ENCODE assay signal across 16 cellular contexts in the genomic region with DNA sequence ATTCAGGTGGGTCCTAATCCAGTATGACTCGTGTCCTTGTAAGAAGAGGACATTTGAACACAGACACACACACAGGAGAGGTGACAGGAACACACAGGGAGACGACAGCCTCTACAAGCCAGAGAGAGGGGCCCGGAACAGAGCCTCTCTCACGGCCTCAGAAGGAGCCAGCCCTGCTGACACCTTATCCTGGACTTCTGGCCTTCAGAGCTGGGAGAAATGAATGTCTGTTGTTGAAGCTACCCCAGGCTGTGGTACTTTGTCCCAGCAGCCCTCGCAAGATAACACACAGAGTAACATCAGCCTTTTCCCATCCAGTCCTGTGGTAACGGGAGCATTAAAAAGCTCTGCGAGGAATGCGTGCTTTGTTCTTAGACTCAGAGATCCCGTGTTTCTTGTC.
DNase-seq lines count a peak whose midpoint lies in the region; TF ChIP-seq lines count a peak whose summit lies in the region.
"Had no signal": no experiment of that assay in that cellular context is flagged by ENCODE, and none has a peak within 500 bp of the region (broad histone marks: within the 10 kb centered on the region; RNA-seq: fewer than 3 reads in every experiment).

No MANE protein-coding gene starts in this region.

- POLR2A ChIA-PET in MCF 10A (lab: Yijun Ruan, JAX): no interaction called here

- no CpG with 5 or more reads among the region's 9 CpGs for WGBS in H9 (ENCODE audit: extremely low coverage, insufficient read length, low lambda C conversion rate)
- WGBS in ectodermal cell, 2 experiments: 85 to 88% methylated on average over 9 of the region's 9 CpGs
- 76 to 79% methylated on average over 9 of the region's 9 CpGs for WGBS in testis, 2 donors

- H3K9me3 ChIP-seq in breast epithelium (no peaks in the 10 kb centered on the region), H9 (ENCODE audit: control insufficient read depth, low read depth, low read length) (no peaks in the 10 kb centered on the region), ectodermal cell (ENCODE audit: control insufficient read depth, low read length) (no peaks in the 10 kb centered on the region), neural progenitor cell (ENCODE audit: low read depth) (no peaks in the 10 kb centered on the region), testis (no peaks in the 10 kb centered on the region)
- H3K9me3 ChIP-seq: BLaER1 had no signal

- intact Hi-C loops in MCF 10A (cut with micrococcal nuclease): no loop called here
- intact Hi-C loops in breast epithelium (cut with DNase I; ENCODE audit: low total_unique reads): no loop called here
- intact Hi-C loops in testis (cut with DNase I; ENCODE audit: low total_unique reads): no loop called here

- no peaks in the 10 kb centered on the region for H3K36me3 ChIP-seq in breast epithelium
- H3K36me3 ChIP-seq in ectodermal cell (ENCODE audit: control insufficient read depth, insufficient read depth, low read length): no peaks in the 10 kb centered on the region
- no peaks in the 10 kb centered on the region for H3K36me3 ChIP-seq in neural progenitor cell
- H3K36me3 ChIP-seq in testis (ENCODE audit: low read depth, missing control alignments): no peaks in the 10 kb centered on the region

- H2AFZ ChIP-seq in H9 (ENCODE audit: low read length) (no peak overlapping the region), neural progenitor cell (replicated peaks) (peak overlapping the region; percentile 6)
- H2AFZ ChIP-seq: GM23248 had no signal

- H3K79me1 ChIP-seq in H9 (ENCODE audit: insufficient read depth, low read depth, low read length, poor library complexity, severe bottlenecking): no peaks in the 10 kb centered on the region

- peaks cover 6% of the 10 kb centered on the region for H3K36me3 Mint-ChIP-seq in MCF 10A (ENCODE audit: insufficient read depth, unreplicated experiment)
- no peaks in the 10 kb centered on the region for H3K36me3 Mint-ChIP-seq in H9 (ENCODE audit: insufficient read depth in 1 of 3, low read depth in 3 of 3)
- peaks cover 3% of the 10 kb centered on the region for H3K36me3 Mint-ChIP-seq in neural progenitor cell

- H4K8ac ChIP-seq in H9 (replicated peaks; ENCODE audit: insufficient read length, low read depth, low read length): no peak overlapping the region

- H3K14ac ChIP-seq in H9 (ENCODE audit: insufficient read depth, low read length): no peak overlapping the region

- peak overlapping the region; percentile 37 for H4K91ac ChIP-seq in H9 (ENCODE audit: insufficient read length, low read depth, low read length)

- H3K23me2 ChIP-seq in H9 (ENCODE audit: insufficient read length, low read depth, low read length, poor library complexity, severe bottlenecking): no peaks in the 10 kb centered on the region

- H3K27ac Mint-ChIP-seq in MCF 10A (ENCODE audit: low read depth, unreplicated experiment) (peak overlapping the region; percentile 46), H9 (peak overlapping the region in 1 of 3 experiments; percentile 6; a peak in 1 of 7 replicates), neural progenitor cell (peak overlapping the region; percentile 94)
- H3K27ac Mint-ChIP-seq: IgD-negative memory B cell had no signal

- no peak overlapping the region for H3K4me3 ChIP-seq in breast epithelium
- no peak overlapping the region for H3K4me3 ChIP-seq in ectodermal cell (ENCODE audit: insufficient read depth, low read depth, low read length)
- H3K4me3 ChIP-seq in neural progenitor cell: no peak overlapping the region
- no peak overlapping the region for H3K4me3 ChIP-seq in testis
- H3K4me3 ChIP-seq: BLaER1, GM12878, GM23248 had no signal

- H2BK15ac ChIP-seq in H9 (ENCODE audit: low read depth, low read length): no peak overlapping the region

- H4K5ac ChIP-seq in H9 (ENCODE audit: insufficient read length, low read depth, low read length): no peak overlapping the region

- no peak for TF ChIP-seq POLR2A in breast epithelium (IDR thresholded peaks at IDR 0.05)
- TF ChIP-seq POLR2A in testis (IDR thresholded peaks at IDR 0.05): no peak

- TF ChIP-seq CTCF in MCF 10A (IDR thresholded peaks at IDR 0.05; ENCODE audit: unreplicated experiment) (no peak), breast epithelium (IDR thresholded peaks at IDR 0.05) (no peak), H9 (conservative IDR thresholded peaks at IDR 0.05) (no peak), neural progenitor cell (IDR thresholded peaks at IDR 0.05) (no peak), testis (IDR thresholded peaks at IDR 0.05) (no peak)

- no peak overlapping the region for H2BK120ac ChIP-seq in H9 (ENCODE audit: low read depth, low read length, poor library complexity, severe bottlenecking)

- H3K79me2 ChIP-seq in H9 (ENCODE audit: insufficient read depth, low read length) (no peaks in the 10 kb centered on the region), neural progenitor cell (ENCODE audit: low read depth) (no peaks in the 10 kb centered on the region)

- no peak overlapping the region for H2BK20ac ChIP-seq in H9 (ENCODE audit: low read depth, low read length, poor library complexity, severe bottlenecking)

- H2AK5ac ChIP-seq in H9 (ENCODE audit: insufficient read length, low read length): no peak overlapping the region

- no TSS peak for BruUV-seq in MCF 10A (replicated peaks; lab: Mats Ljungman, UMichigan)

- no peak overlapping the region for H3K23ac ChIP-seq in H9 (ENCODE audit: insufficient read length, low read depth, low read length)

- H3K4me3 Mint-ChIP-seq in MCF 10A (ENCODE audit: unreplicated experiment) (no peak overlapping the region), H9 (no peak overlapping the region), neural progenitor cell (no peak overlapping the region)
- H3K4me3 Mint-ChIP-seq: CD8-positive, alpha-beta memory T cell; IgD-negative memory B cell had no signal

- H3K27me3 ChIP-seq in breast epithelium: no peaks in the 10 kb centered on the region
- H3K27me3 ChIP-seq in H9 (ENCODE audit: insufficient read depth, low read length): no peaks in the 10 kb centered on the region
- H3K27me3 ChIP-seq in ectodermal cell (ENCODE audit: control insufficient read depth, insufficient read depth, low read length, poor library complexity, severe bottlenecking): no peaks in the 10 kb centered on the region
- no peaks in the 10 kb centered on the region for H3K27me3 ChIP-seq in neural progenitor cell
- no peaks in the 10 kb centered on the region for H3K27me3 ChIP-seq in testis
- H3K27me3 ChIP-seq: BLaER1 had no signal

- H3K27ac ChIP-seq in breast epithelium: no peak overlapping the region
- no peak overlapping the region for H3K27ac ChIP-seq in H9 (ENCODE audit: insufficient read length, low read depth, low read length)
- peak overlapping the region; percentile 16 for H3K27ac ChIP-seq in ectodermal cell (ENCODE audit: insufficient read depth, low read depth, low read length, poor library complexity, severe bottlenecking)
- no peak overlapping the region for H3K27ac ChIP-seq in neural progenitor cell
- H3K27ac ChIP-seq in testis: no peak overlapping the region
- H3K27ac ChIP-seq: 22Rv1, BLaER1, GM23248 had no signal

- H3T11ph ChIP-seq in H9 (ENCODE audit: low read length): no peak overlapping the region

- CTCF ChIA-PET in MCF 10A (lab: Yijun Ruan, JAX): no interaction called here

- no peak overlapping the region for H3K4ac ChIP-seq in H9 (ENCODE audit: low read depth, low read length)

- H3K4me1 Mint-ChIP-seq in MCF 10A (ENCODE audit: insufficient read depth, unreplicated experiment) (peaks cover 6% of the 10 kb centered on the region), H9 (0 out of 4 replicates have a peak, but pooled peaks cover 0 to 4% of the 10 kb centered on the region in 2 experiments), neural progenitor cell (peaks cover 41% of the 10 kb centered on the region)

- no peaks in the 10 kb centered on the region for H3K27me3 Mint-ChIP-seq in MCF 10A (ENCODE audit: insufficient read depth, unreplicated experiment)
- no peaks in the 10 kb centered on the region for H3K27me3 Mint-ChIP-seq in H9 (ENCODE audit: low read depth)
- peaks cover 3% of the 10 kb centered on the region for H3K27me3 Mint-ChIP-seq in neural progenitor cell (ENCODE audit: insufficient read depth, low read depth)
- H3K27me3 Mint-ChIP-seq: CD8-positive, alpha-beta memory T cell; IgD-negative memory B cell had no signal

- H3K4me2 ChIP-seq in H9 (ENCODE audit: insufficient read depth, insufficient read length, low read length) (no peak overlapping the region), neural progenitor cell (no peak overlapping the region)
- H3K4me2 ChIP-seq: BLaER1 had no signal

- H3K9me3 Mint-ChIP-seq in MCF 10A (ENCODE audit: unreplicated experiment) (no peaks in the 10 kb centered on the region), H9 (no peaks in the 10 kb centered on the region), neural progenitor cell (no peaks in the 10 kb centered on the region)
- H3K9me3 Mint-ChIP-seq: CD8-positive, alpha-beta memory T cell; IgD-negative memory B cell had no signal

- no peak overlapping the region for H3K18ac ChIP-seq in H9 (ENCODE audit: insufficient read length, low read depth, low read length)

- H3F3A ChIP-seq in neural progenitor cell (ENCODE audit: low read depth): peaks cover 11% of the 10 kb centered on the region

- H3K56ac ChIP-seq in H9 (ENCODE audit: insufficient read length, low read depth, low read length): no peak overlapping the region

- no peak for DNase-seq in MCF 10A (ENCODE audit: unreplicated experiment)
- DNase-seq in breast epithelium (ENCODE audit: low spot score in 2 of 2): no peak
- no peak for DNase-seq in H9
- no peak for DNase-seq in neural progenitor cell (ENCODE audit: low spot score)
- DNase-seq in activated CD4-positive, alpha-beta T cell treated with anti-CD3 and anti-CD28 coated beads, Interleukin-2, amount 50 U/mL, for 4 hours: no peak
- no peak for DNase-seq in activated gamma-delta T cell treated with Interleukin-2 at 50 U/mL for 16 hours
- DNase-seq in testis: no peak
- DNase-seq: AML-193; CD8-positive, alpha-beta memory T cell; DMS53; GM23248 had no signal

- H4K20me1 ChIP-seq in H9 (ENCODE audit: control insufficient read depth, insufficient read depth, insufficient read length) (no peaks in the 10 kb centered on the region), neural progenitor cell (ENCODE audit: low read depth) (no peaks in the 10 kb centered on the region)
- H4K20me1 ChIP-seq: BLaER1 had no signal

- H3K4me1 ChIP-seq in breast epithelium (no peaks in the 10 kb centered on the region), H9 (ENCODE audit: insufficient read depth, low read length) (no peaks in the 10 kb centered on the region), ectodermal cell (ENCODE audit: control insufficient read depth, insufficient read depth, low read length) (peaks cover 7% of the 10 kb centered on the region), neural progenitor cell (peaks cover 27% of the 10 kb centered on the region), testis (no peaks in the 10 kb centered on the region)

- H2BK12ac ChIP-seq in H9 (ENCODE audit: insufficient read length, low read depth, low read length): no peak overlapping the region

- H3K9ac ChIP-seq in H9 (ENCODE audit: extremely low read depth, insufficient read length, low read length) (no peak overlapping the region), neural progenitor cell (no peak overlapping the region)
- H3K9ac ChIP-seq: BLaER1, GM23248 had no signal

- no peak overlapping the region for H2BK5ac ChIP-seq in H9 (ENCODE audit: insufficient read length, low read length)
